ENCODE assay signal across 29 cellular contexts in genomic region chr19:18998276-18998675, GRCh38. TPM values are rescaled to one million over a fixed set of nuclear protein-coding genes. Genes with fewer than 3 reads are reported as not detected.
DNase-seq lines count a peak whose midpoint lies in the region; ATAC-seq and TF ChIP-seq lines count a peak whose summit lies in the region.
"Had no signal": no experiment of that assay in that cellular context is flagged by ENCODE, and none has a peak within 500 bp of the region (broad histone marks: within the 10 kb centered on the region; RNA-seq: fewer than 3 reads in every experiment).

No MANE protein-coding gene starts in this region.

- no peak for ATAC-seq in activated CD4-positive, alpha-beta T cell treated with anti-CD3 and anti-CD28 coated beads for 36 hours
- no peak for ATAC-seq in WTC11
- no peak for ATAC-seq in naive thymus-derived CD4-positive, alpha-beta T cell
- ATAC-seq in HG03139 (IDR thresholded peaks at IDR 0.05; ENCODE audit: unreplicated experiment): no peak
- no peak for ATAC-seq in activated CD4-positive, CD25-positive, alpha-beta regulatory T cell treated with anti-CD3 and anti-CD28 coated beads, Interleukin-2, amount 50 U/mL, for 24 hours
- ATAC-seq: esophagus mucosa, foreskin keratinocyte, lower lobe of right lung, Right ventricle myocardium inferior had no signal

- POLR2A ChIA-PET in activated CD4-positive, alpha-beta T cell treated with anti-CD3 and anti-CD28 coated beads for 36 hours (lab: Charles Lee): no interaction called here
- POLR2A ChIA-PET in activated CD4-positive, alpha-beta T cell treated with anti-CD3 and anti-CD28 coated beads, Interleukin-2, amount 10 ng/mL, durations not matched to agents 7 days and 5 days (lab: Charles Lee): no interaction called here
- POLR2A ChIA-PET in CD4-positive, alpha-beta memory T cell (lab: Charles Lee; ENCODE audit: partially characterized antibody): no interaction called here
- POLR2A ChIA-PET in WTC11 (lab: Charles Lee): no interaction called here
- POLR2A ChIA-PET in naive thymus-derived CD4-positive, alpha-beta T cell (lab: Charles Lee): interaction anchor here (0.5 kb wide), 1 partner anchor 244 kb away, joined by 3 read pairs; no protein-coding TSS in a partner anchor

- no peaks in the 10 kb centered on the region for H3K27me3 Mint-ChIP-seq in activated CD4-positive, alpha-beta T cell treated with anti-CD3 and anti-CD28 coated beads for 36 hours
- no peaks in the 10 kb centered on the region for H3K27me3 Mint-ChIP-seq in activated CD4-positive, alpha-beta T cell treated with anti-CD3 and anti-CD28 coated beads, Interleukin-2, amount 10 ng/mL, durations not matched to agents 7 days and 5 days
- no peaks in the 10 kb centered on the region for H3K27me3 Mint-ChIP-seq in CD4-positive, alpha-beta memory T cell
- H3K27me3 Mint-ChIP-seq in WTC11 (ENCODE audit: low read depth): no peaks in the 10 kb centered on the region
- H3K27me3 Mint-ChIP-seq in naive thymus-derived CD4-positive, alpha-beta T cell: no peaks in the 10 kb centered on the region
- H3K27me3 Mint-ChIP-seq: activated B cell treated with CpG ODN at 0.5 μM for 24 hours; activated CD4-positive, alpha-beta memory T cell treated with anti-CD3 and anti-CD28 coated beads, Interleukin-2, amount 10 ng/mL, durations not matched to agents 7 days and 5 days had no signal

- H3K9me3 ChIP-seq in CD4-positive, alpha-beta memory T cell (ENCODE audit: control insufficient read depth in 1 of 2, low read length in 2 of 2): no peaks in the 10 kb centered on the region
- H3K9me3 ChIP-seq in naive thymus-derived CD4-positive, alpha-beta T cell (ENCODE audit: control insufficient read depth in 2 of 3, low read length in 3 of 3): no peaks in the 10 kb centered on the region
- H3K9me3 ChIP-seq: HAP-1, heart right ventricle, lower lobe of right lung, right atrium auricular region had no signal

- intact Hi-C loops in activated CD4-positive, alpha-beta T cell treated with anti-CD3 and anti-CD28 coated beads for 36 hours (cut with DNase I, micrococcal nuclease): no loop called here
- intact Hi-C loops in CD4-positive, alpha-beta memory T cell (cut with micrococcal nuclease): no loop called here
- intact Hi-C loops in naive thymus-derived CD4-positive, alpha-beta T cell (cut with micrococcal nuclease): no loop called here

- CTCF ChIA-PET in activated CD4-positive, alpha-beta T cell treated with anti-CD3 and anti-CD28 coated beads for 36 hours (lab: Charles Lee): interaction anchor here (0.6 kb wide), 2 partner anchors 204 to 440 kb away, joined by 3 read pairs; no protein-coding TSS in a partner anchor
- CTCF ChIA-PET in activated CD4-positive, alpha-beta T cell treated with anti-CD3 and anti-CD28 coated beads, Interleukin-2, amount 10 ng/mL, durations not matched to agents 7 days and 5 days (lab: Charles Lee): interaction anchor here (1.3 kb wide), 1 partner anchor 11 kb away, joined by 4 read pairs; no protein-coding TSS in a partner anchor
- CTCF ChIA-PET in CD4-positive, alpha-beta memory T cell (lab: Charles Lee; ENCODE audit: partially characterized antibody): no interaction called here
- CTCF ChIA-PET in WTC11 (lab: Charles Lee): interaction anchor here (1.0 kb wide), 1 partner anchor 11 kb away, joined by 5 read pairs; no protein-coding TSS in a partner anchor
- CTCF ChIA-PET in naive thymus-derived CD4-positive, alpha-beta T cell (lab: Charles Lee): no interaction called here

- no peak overlapping the region for H3K4me3 Mint-ChIP-seq in activated CD4-positive, alpha-beta T cell treated with anti-CD3 and anti-CD28 coated beads for 36 hours
- H3K4me3 Mint-ChIP-seq in activated CD4-positive, alpha-beta T cell treated with anti-CD3 and anti-CD28 coated beads, Interleukin-2, amount 10 ng/mL, durations not matched to agents 7 days and 5 days: no peak overlapping the region
- H3K4me3 Mint-ChIP-seq in CD4-positive, alpha-beta memory T cell: peak overlapping the region in 1 of 8 donors; percentile 12
- no peak overlapping the region for H3K4me3 Mint-ChIP-seq in WTC11
- H3K4me3 Mint-ChIP-seq in naive thymus-derived CD4-positive, alpha-beta T cell: no peak overlapping the region
- H3K4me3 Mint-ChIP-seq: activated B cell treated with CpG ODN at 0.5 μM for 24 hours; activated CD4-positive, alpha-beta memory T cell treated with anti-CD3 and anti-CD28 coated beads, Interleukin-2, amount 10 ng/mL, durations not matched to agents 7 days and 5 days had no signal

- peaks cover 42% of the 10 kb centered on the region for H3K36me3 ChIP-seq in CD4-positive, alpha-beta memory T cell (ENCODE audit: insufficient read depth, low read length)
- peaks cover 0 to 84% (median 6%) of the 10 kb centered on the region in 3 experiments for H3K36me3 ChIP-seq in naive thymus-derived CD4-positive, alpha-beta T cell (ENCODE audit: control insufficient read depth in 2 of 3, insufficient read depth in 3 of 3, low read length in 3 of 3)
- H3K36me3 ChIP-seq in brain microvascular endothelial cell (replicated peaks): peaks cover 63% of the 10 kb centered on the region

- H3K4me3 ChIP-seq in CD4-positive, alpha-beta memory T cell (ENCODE audit: low read length in 2 of 2): no peak overlapping the region
- H3K4me3 ChIP-seq in naive thymus-derived CD4-positive, alpha-beta T cell (ENCODE audit: low read length): no peak overlapping the region
- H3K4me3 ChIP-seq in brain microvascular endothelial cell (ENCODE audit: low read depth, low read length): no peak overlapping the region
- H3K4me3 ChIP-seq: HAP-1, heart right ventricle, lower lobe of right lung, right atrium auricular region had no signal

- in situ Hi-C loops in brain microvascular endothelial cell (cut with HindIII; ENCODE audit: low pct_ligation_motif_present, low sequenced_read_pairs): no loop called here

- H3K27ac Mint-ChIP-seq in activated CD4-positive, alpha-beta T cell treated with anti-CD3 and anti-CD28 coated beads for 36 hours: peak overlapping the region; percentile 26
- no peak overlapping the region for H3K27ac Mint-ChIP-seq in activated CD4-positive, alpha-beta T cell treated with anti-CD3 and anti-CD28 coated beads, Interleukin-2, amount 10 ng/mL, durations not matched to agents 7 days and 5 days
- peak overlapping the region in 6 of 7 donors; percentile 14 to 88 (median 64) for H3K27ac Mint-ChIP-seq in CD4-positive, alpha-beta memory T cell
- H3K27ac Mint-ChIP-seq in WTC11: peak overlapping the region; percentile 26; the same call in 1 of the 2 replicates
- peak overlapping the region in 8 of 9 donors; percentile 4 to 68 (median 38) for H3K27ac Mint-ChIP-seq in naive thymus-derived CD4-positive, alpha-beta T cell
- H3K27ac Mint-ChIP-seq: activated B cell treated with CpG ODN at 0.5 μM for 24 hours had no signal

- no peak for DNase-seq in activated CD4-positive, alpha-beta T cell treated with anti-CD3 and anti-CD28 coated beads for 36 hours
- no peak for DNase-seq in activated CD4-positive, alpha-beta T cell treated with anti-CD3 and anti-CD28 coated beads, Interleukin-2, amount 10 ng/mL, durations not matched to agents 7 days and 5 days
- no peak for DNase-seq in CD4-positive, alpha-beta memory T cell
- DNase-seq in WTC11 (ENCODE audit: low spot score) (no peak), brain microvascular endothelial cell (no peak)
- no peak for DNase-seq in naive thymus-derived CD4-positive, alpha-beta T cell
- DNase-seq: 8988T; activated B cell treated with CpG ODN at 0.5 μM for 24 hours; activated CD4-positive, alpha-beta memory T cell treated with anti-CD3 and anti-CD28 coated beads, Interleukin-2, amount 10 ng/mL, durations not matched to agents 7 days and 5 days; activated gamma-delta T cell treated with Interleukin-2 at 50 U/mL for 16 hours; amniotic stem cell; effector memory CD4-positive, alpha-beta T cell; foreskin keratinocyte; heart right ventricle; lower lobe of right lung; NCI-H1048; NCI-H187; NCI-H2171; NCI-H510A treated with DMSO at 0.1 percent for 48 hours; NK-92 treated with Interleukin-12 subunit alpha and Interleukin-12 subunit beta, amount 100 ng/mL, for 24 hours; stimulated activated CD4-positive, alpha-beta T cell treated with anti-CD3 and anti-CD28 coated beads, Interleukin-2, amount 100 ng/mL, for 48 hours; T-helper 9 cell had no signal

- no peak overlapping the region for H3K27ac ChIP-seq in CD4-positive, alpha-beta memory T cell (ENCODE audit: low read depth, low read length)
- H3K27ac ChIP-seq in naive thymus-derived CD4-positive, alpha-beta T cell (ENCODE audit: low read depth, low read length): no peak overlapping the region
- H3K27ac ChIP-seq in brain microvascular endothelial cell: no peak overlapping the region
- H3K27ac ChIP-seq: foreskin keratinocyte, lower lobe of right lung, parathyroid adenoma, right atrium auricular region had no signal

- H3K4me1 ChIP-seq in CD4-positive, alpha-beta memory T cell (ENCODE audit: insufficient read depth, low read length): peaks cover 20% of the 10 kb centered on the region
- no peaks in the 10 kb centered on the region for H3K4me1 ChIP-seq in naive thymus-derived CD4-positive, alpha-beta T cell (ENCODE audit: control insufficient read depth in 2 of 2, insufficient read depth in 2 of 2, low read length in 2 of 2)
- H3K4me1 ChIP-seq: foreskin keratinocyte, HAP-1, parathyroid adenoma, right atrium auricular region had no signal

- H3K9me3 Mint-ChIP-seq in activated CD4-positive, alpha-beta T cell treated with anti-CD3 and anti-CD28 coated beads for 36 hours (ENCODE audit: low read depth): no peaks in the 10 kb centered on the region
- no peaks in the 10 kb centered on the region for H3K9me3 Mint-ChIP-seq in activated CD4-positive, alpha-beta T cell treated with anti-CD3 and anti-CD28 coated beads, Interleukin-2, amount 10 ng/mL, durations not matched to agents 7 days and 5 days
- peaks cover 0 to 2% (median 0%) of the 10 kb centered on the region in 8 donors for H3K9me3 Mint-ChIP-seq in CD4-positive, alpha-beta memory T cell
- H3K9me3 Mint-ChIP-seq in WTC11: no peaks in the 10 kb centered on the region
- peaks cover 0 to 1% (median 0%) of the 10 kb centered on the region in 11 donors for H3K9me3 Mint-ChIP-seq in naive thymus-derived CD4-positive, alpha-beta T cell
- H3K9me3 Mint-ChIP-seq: activated B cell treated with CpG ODN at 0.5 μM for 24 hours; activated CD4-positive, alpha-beta memory T cell treated with anti-CD3 and anti-CD28 coated beads, Interleukin-2, amount 10 ng/mL, durations not matched to agents 7 days and 5 days had no signal

- H3K36me3 Mint-ChIP-seq in activated CD4-positive, alpha-beta T cell treated with anti-CD3 and anti-CD28 coated beads for 36 hours (ENCODE audit: low read depth): peaks cover 39% of the 10 kb centered on the region
- H3K36me3 Mint-ChIP-seq in activated CD4-positive, alpha-beta T cell treated with anti-CD3 and anti-CD28 coated beads, Interleukin-2, amount 10 ng/mL, durations not matched to agents 7 days and 5 days (ENCODE audit: low read depth): peaks cover 43% of the 10 kb centered on the region
- peaks cover 31 to 57% of the 10 kb centered on the region in 2 donors for H3K36me3 Mint-ChIP-seq in CD4-positive, alpha-beta memory T cell
- peaks cover 50% of the 10 kb centered on the region for H3K36me3 Mint-ChIP-seq in WTC11
- H3K36me3 Mint-ChIP-seq in naive thymus-derived CD4-positive, alpha-beta T cell: peaks cover 7 to 41% (median 16%) of the 10 kb centered on the region in 5 donors

- H3K27me3 ChIP-seq in CD4-positive, alpha-beta memory T cell (ENCODE audit: insufficient read depth, low read length): no peaks in the 10 kb centered on the region
- no peaks in the 10 kb centered on the region for H3K27me3 ChIP-seq in naive thymus-derived CD4-positive, alpha-beta T cell (ENCODE audit: control insufficient read depth in 2 of 2, insufficient read depth in 2 of 2, low read length in 2 of 2)
- H3K27me3 ChIP-seq in brain microvascular endothelial cell (replicated peaks): no peaks in the 10 kb centered on the region
- H3K27me3 ChIP-seq: foreskin keratinocyte, heart right ventricle, right atrium auricular region had no signal

- H3K4me1 Mint-ChIP-seq in activated CD4-positive, alpha-beta T cell treated with anti-CD3 and anti-CD28 coated beads for 36 hours: peaks cover 22% of the 10 kb centered on the region
- H3K4me1 Mint-ChIP-seq in activated CD4-positive, alpha-beta T cell treated with anti-CD3 and anti-CD28 coated beads, Interleukin-2, amount 10 ng/mL, durations not matched to agents 7 days and 5 days: peaks cover 21% of the 10 kb centered on the region
- H3K4me1 Mint-ChIP-seq in CD4-positive, alpha-beta memory T cell: peaks cover 22 to 26% (median 24%) of the 10 kb centered on the region in 4 donors
- peaks cover 6% of the 10 kb centered on the region for H3K4me1 Mint-ChIP-seq in WTC11
- H3K4me1 Mint-ChIP-seq in naive thymus-derived CD4-positive, alpha-beta T cell: peaks cover 10 to 30% (median 24%) of the 10 kb centered on the region in 7 donors
- H3K4me1 Mint-ChIP-seq: activated B cell treated with CpG ODN at 0.5 μM for 24 hours had no signal

- TF ChIP-seq CTCF in WTC11 (IDR thresholded peaks at IDR 0.05): no peak
- TF ChIP-seq CTCF in brain microvascular endothelial cell (IDR thresholded peaks at IDR 0.05; ENCODE audit: low read depth, low read length, missing control alignments): no peak

RNA-seq across cellular contexts. Expression of gene SUGP2, which starts 35.0 kb away (rescaled TPM):
- 100 to 1,000 TPM in 1 of 2 experiments, 10 to 100 TPM in 1; 89.8 to 104 TPM for total RNA-seq in activated CD4-positive, alpha-beta T cell treated with anti-CD3 and anti-CD28 coated beads for 36 hours
- 100 to 1,000 TPM; 128 to 144 TPM for total RNA-seq in activated CD4-positive, alpha-beta T cell treated with anti-CD3 and anti-CD28 coated beads, Interleukin-2, amount 10 ng/mL, durations not matched to agents 7 days and 5 days
- total RNA-seq in CD4-positive, alpha-beta memory T cell: 100 to 1,000 TPM; 111 to 113 TPM
- polyA plus RNA-seq in CD4-positive, alpha-beta memory T cell: 1 to 10 TPM; 3.9 to 8.2 TPM
- 156 to 160 TPM (median 156 TPM) in 3 replicates for total RNA-seq in WTC11 (2021)
- total RNA-seq in naive thymus-derived CD4-positive, alpha-beta T cell: 100 to 1,000 TPM; 116 to 145 (median 129) TPM
- polyA plus RNA-seq in naive thymus-derived CD4-positive, alpha-beta T cell: 10 to 100 TPM in 1 of 2 donors, 1 to 10 TPM in 1; 9.3 to 15.0 TPM

RNA-seq across cellular contexts. Expression of gene ARMC6, which starts 35.1 kb away (rescaled TPM):
- total RNA-seq in activated CD4-positive, alpha-beta T cell treated with anti-CD3 and anti-CD28 coated beads for 36 hours: 10 to 100 TPM; 33.0 to 40.8 TPM
- total RNA-seq in activated CD4-positive, alpha-beta T cell treated with anti-CD3 and anti-CD28 coated beads, Interleukin-2, amount 10 ng/mL, durations not matched to agents 7 days and 5 days: 10 to 100 TPM; 38.6 to 39.3 TPM
- total RNA-seq in CD4-positive, alpha-beta memory T cell: 10 to 100 TPM; 11.8 to 12.8 TPM
- 10 to 100 TPM; 23.6 to 25.8 TPM for polyA plus RNA-seq in CD4-positive, alpha-beta memory T cell
- total RNA-seq in WTC11 (2021): 47.9 to 58.8 TPM (median 49.9 TPM) in 3 replicates
- 10 to 100 TPM; 14.0 to 32.6 (median 15.0) TPM for total RNA-seq in naive thymus-derived CD4-positive, alpha-beta T cell
- 10 to 100 TPM; 33.1 to 41.9 TPM for polyA plus RNA-seq in naive thymus-derived CD4-positive, alpha-beta T cell

RNA-seq across cellular contexts. Expression of gene HOMER3, which starts 57.3 kb away (rescaled TPM):
- under 1 TPM; 0.46 to 0.62 TPM for total RNA-seq in activated CD4-positive, alpha-beta T cell treated with anti-CD3 and anti-CD28 coated beads for 36 hours
- not detected for total RNA-seq in activated CD4-positive, alpha-beta T cell treated with anti-CD3 and anti-CD28 coated beads, Interleukin-2, amount 10 ng/mL, durations not matched to agents 7 days and 5 days
- 1 to 10 TPM; 2.1 to 2.4 TPM for total RNA-seq in CD4-positive, alpha-beta memory T cell
- polyA plus RNA-seq in CD4-positive, alpha-beta memory T cell: 1 to 10 TPM; 2.6 to 2.7 TPM
- 28.2 to 32.4 TPM (median 32.2 TPM) in 3 replicates for total RNA-seq in WTC11 (2021)
- total RNA-seq in naive thymus-derived CD4-positive, alpha-beta T cell: 10 to 100 TPM in 1 of 5 experiments, 1 to 10 TPM in 1, under 1 TPM in 2, not detected in 1; 0.53 to 16.3 (median 1.4) TPM
- polyA plus RNA-seq in naive thymus-derived CD4-positive, alpha-beta T cell: not detected
- total RNA-seq: activated CD4-positive, alpha-beta memory T cell treated with anti-CD3 and anti-CD28 coated beads, Interleukin-2, amount 10 ng/mL, durations not matched to agents 7 days and 5 days had no signal

Comparison
In these comparisons a context has a peak if more than half of its experiments do, and no peak if none do; other contexts are left out.
1. CTCF ChIA-PET loops: an anchor here in activated CD4-positive, alpha-beta T cell treated with anti-CD3 and anti-CD28 coated beads for 36 hours (0.6 kb wide), activated CD4-positive, alpha-beta T cell treated with anti-CD3 and anti-CD28 coated beads, Interleukin-2, amount 10 ng/mL, durations not matched to agents 7 days and 5 days (1.3 kb wide) and WTC11 (1.0 kb wide); none called in CD4-positive, alpha-beta memory T cell and naive thymus-derived CD4-positive, alpha-beta T cell.